In genomic region chr20:62303327-62304226, GRCh38 we compare ENCODE assay signal across 8 cellular contexts. TPM values are rescaled to one million over a fixed set of nuclear protein-coding genes. Genes with fewer than 3 reads are reported as not detected.
DNase-seq lines count a peak whose midpoint lies in the region; ATAC-seq and TF ChIP-seq lines count a peak whose summit lies in the region.

No MANE protein-coding gene starts in this region.

- no peaks in the 10 kb centered on the region for H3K27me3 ChIP-seq in NT2/D1 (ENCODE audit: insufficient read depth, insufficient read length)
- H3K27me3 ChIP-seq in right lobe of liver: no peaks in the 10 kb centered on the region
- no peaks in the 10 kb centered on the region for H3K27me3 ChIP-seq in tibial artery

- intact Hi-C loops in right lobe of liver (cut with DNase I) (loop anchor here in 1 of 2 donors (5.0 to 10.0 kb wide), 2 partner anchors 51 to 74 kb away; no protein-coding TSS in a partner anchor), tibial artery (cut with DNase I; ENCODE audit: low total_unique reads) (loop anchor here (2.0 kb wide), 1 partner anchor 73 kb away; no protein-coding TSS in a partner anchor)

- DNase-seq in AG20443 (ENCODE audit: low spot score) (peak; percentile 52), NT2/D1 (ENCODE audit: low read depth, low spot score) (no peak), cardiac fibroblast (ENCODE audit: low read depth in 2 of 2) (peak in 1 of 2 donors; percentile 44), right lobe of liver (peak; percentile 58 to 79 (median 77)), tibial artery (peak in 1 of 2 donors; percentile 73)

- no peak for TF ChIP-seq POLR2A in right lobe of liver (IDR thresholded peaks at IDR 0.05)

- H3K9me3 ChIP-seq in NT2/D1 (ENCODE audit: insufficient read depth, low read length): no peaks in the 10 kb centered on the region
- H3K9me3 ChIP-seq in right lobe of liver: no peaks in the 10 kb centered on the region
- no peaks in the 10 kb centered on the region for H3K9me3 ChIP-seq in tibial artery

- under 1% methylated on average over 26 of the region's 67 CpGs for WGBS in right lobe of liver (ENCODE audit: insufficient coverage, low coverage, low lambda C conversion rate, missing lambda C conversion rate)

- H3K36me3 ChIP-seq in NT2/D1 (ENCODE audit: insufficient read depth, insufficient read length, low read length) (peaks cover 57% of the 10 kb centered on the region), right lobe of liver (peaks cover 0 to 39% (median 17%) of the 10 kb centered on the region in 4 donors), tibial artery (peaks cover 27 to 53% (median 37%) of the 10 kb centered on the region in 3 donors)

- ATAC-seq in GM19452 (IDR thresholded peaks at IDR 0.05; ENCODE audit: unreplicated experiment) (peak; percentile 4), right lobe of liver (peak; percentile 6 to 26 (median 11)), HG03520 (IDR thresholded peaks at IDR 0.05; ENCODE audit: unreplicated experiment) (no peak), GM18861 (IDR thresholded peaks at IDR 0.05; ENCODE audit: unreplicated experiment) (no peak)

- no peak for TF ChIP-seq CTCF in cardiac fibroblast (IDR thresholded peaks at IDR 0.05; ENCODE audit: low read depth, low read length)
- TF ChIP-seq CTCF in right lobe of liver (IDR thresholded peaks at IDR 0.05): no peak
- TF ChIP-seq CTCF in tibial artery (IDR thresholded peaks at IDR 0.05): no peak

- peak overlapping the region; percentile 99 for H3K9ac ChIP-seq in NT2/D1 (ENCODE audit: insufficient read length, low read depth)

- H3K4me3 ChIP-seq in NT2/D1 (ENCODE audit: insufficient read length, low read depth): peak overlapping the region; percentile 96
- H3K4me3 ChIP-seq in cardiac fibroblast (replicated peaks in 1 of 2; ENCODE audit: low read depth in 2 of 2, low read length in 2 of 2): peak overlapping the region; percentile 87 to 94
- peak overlapping the region; percentile 85 to 96 (median 86) for H3K4me3 ChIP-seq in right lobe of liver
- H3K4me3 ChIP-seq in tibial artery: peak overlapping the region; percentile 82 to 89

- H3K4me1 ChIP-seq in NT2/D1 (ENCODE audit: insufficient read depth, insufficient read length): peaks cover 27% of the 10 kb centered on the region
- peaks cover 0 to 27% (median 11%) of the 10 kb centered on the region in 4 donors for H3K4me1 ChIP-seq in right lobe of liver
- H3K4me1 ChIP-seq in tibial artery: peaks cover 11 to 32% (median 22%) of the 10 kb centered on the region in 4 donors

- H3K27ac ChIP-seq in right lobe of liver (peak overlapping the region; percentile 60 to 95 (median 75)), tibial artery (peak overlapping the region; percentile 99)

RNA-seq across cellular contexts. Expression of gene ADRM1, which starts 0.8 kb away (rescaled TPM):
- total RNA-seq in right lobe of liver: 100 to 1,000 TPM in 2 of 6 experiments, 10 to 100 TPM in 4; 49.5 to 139 (median 55.7) TPM

Comparison
In these comparisons a context has a peak if more than half of its experiments do, and no peak if none do; other contexts are left out.
1. ATAC-seq: peak in GM19452 (single experiment) and right lobe of liver (4 of 4); none in HG03520 (single experiment) and GM18861 (single experiment).
2. Peak in every context shown above with its lines, with median percentiles within 50 percentile points of each other: H3K4me3 ChIP-seq.